Comparison of ENCODE assay signal across 23 cellular contexts in the genomic region with DNA sequence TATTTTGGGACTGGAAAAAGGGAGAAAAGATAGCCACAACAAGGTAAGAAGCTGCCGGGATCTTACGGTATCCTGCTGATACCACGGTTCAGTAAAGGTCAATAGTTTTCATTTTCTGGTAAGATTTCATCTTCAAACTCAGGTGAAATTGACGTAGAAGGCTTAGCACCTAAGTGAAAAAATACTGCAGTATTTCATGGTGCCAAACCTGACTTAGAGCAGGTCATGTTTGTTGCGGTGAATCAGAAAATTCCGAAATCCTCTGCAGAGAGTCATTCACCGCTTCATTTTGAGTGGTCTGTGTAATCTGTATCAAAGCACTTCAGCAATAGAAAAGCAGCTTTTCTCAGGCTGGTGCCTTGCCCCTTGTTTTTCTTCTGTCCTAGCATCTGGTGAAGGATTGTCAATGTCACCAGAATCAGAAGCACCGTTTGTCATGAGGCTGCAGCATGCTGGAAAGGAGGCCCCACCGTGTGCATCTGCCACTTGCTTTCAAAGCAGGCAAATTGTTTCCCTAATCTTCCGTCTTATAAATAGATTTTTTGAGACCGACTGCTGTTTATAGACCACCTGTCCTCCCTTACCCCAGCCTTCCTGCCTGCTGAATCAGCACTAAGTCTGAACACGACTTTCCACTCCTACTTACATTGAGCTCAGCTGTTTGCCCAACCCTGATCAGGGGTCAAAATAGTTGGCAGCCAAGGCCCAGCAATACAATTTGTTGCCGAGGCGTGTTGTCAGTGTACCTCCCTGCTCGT.
DNase-seq lines count a peak whose midpoint lies in the region; ATAC-seq and TF ChIP-seq lines count a peak whose summit lies in the region.
"Had no signal": no experiment of that assay in that cellular context is flagged by ENCODE, and none has a peak within 500 bp of the region (broad histone marks: within the 10 kb centered on the region; RNA-seq: fewer than 3 reads in every experiment).

No MANE protein-coding gene starts in this region.

- no peaks in the 10 kb centered on the region for H3K36me3 ChIP-seq in tibial artery
- H3K36me3 ChIP-seq: SJSA1 had no signal

- intact Hi-C loops in tibial artery (cut with DNase I; ENCODE audit: low total_unique reads), result no loop called here

- H3K4me1 Mint-ChIP-seq in nephron, result peaks cover 39% of the 10 kb centered on the region
- H3K4me1 Mint-ChIP-seq: GM23338 had no signal

- DNase-seq in G401 (ENCODE audit: low spot score) (peak; percentile 88), NCI-H2171 treated with DMSO at 0.1 percent for 48 hours (lab: John Stamatoyannopoulos, UW) (peak; percentile 99), cerebellar cortex (ENCODE audit: low spot score) (peak; percentile 87), ecto neural progenitor cell (ENCODE audit: low spot score) (no peak), cortex of kidney (lab: John Stamatoyannopoulos, UW) (no peak), tibial artery (no peak)
- DNase-seq: activated CD4-positive, alpha-beta T cell treated with anti-CD3 and anti-CD28 coated beads for 48 hours; activated CD8-positive, alpha-beta memory T cell treated with anti-CD3 and anti-CD28 coated beads, Interleukin-2, amount 50 U/mL, for 4 hours; activated gamma-delta T cell; aorta; Caco-2; mesenchymal stem cell; stimulated activated CD4-positive, alpha-beta T cell treated with anti-CD3 and anti-CD28 coated beads, Interleukin-2, amount 100 ng/mL, for 48 hours; T-helper 9 cell; testis had no signal

- no peaks in the 10 kb centered on the region for H3K27me3 Mint-ChIP-seq in nephron (ENCODE audit: low read depth)

- peak overlapping the region; percentile 3 to 49 (median 29) for H3K27ac Mint-ChIP-seq in nephron
- H3K27ac Mint-ChIP-seq: GM23338 had no signal

- in situ Hi-C loops in G401 (cut with HindIII; ENCODE audit: low sequenced_read_pairs), result loop anchor here (25.0 kb wide), 1 partner anchor 283 kb away; no protein-coding TSS in a partner anchor

- peak overlapping the region in 1 of 3 experiments; percentile 14 for H3K4me3 Mint-ChIP-seq in nephron
- H3K4me3 Mint-ChIP-seq: GM23338 had no signal

- ATAC-seq in HG02571 (IDR thresholded peaks at IDR 0.05; ENCODE audit: unreplicated experiment), result no peak
- ATAC-seq: GM12878, GM23338, sciatic nerve had no signal

- H3K27ac ChIP-seq in tibial artery, result no peak overlapping the region
- H3K27ac ChIP-seq: coronary artery, epithelial cell of prostate, SJSA1, testis had no signal

- no peaks in the 10 kb centered on the region for H3K27me3 ChIP-seq in tibial artery
- H3K27me3 ChIP-seq: testis had no signal

- TF ChIP-seq CTCF in nephron (IDR thresholded peaks at IDR 0.05; ENCODE audit: unreplicated experiment in 3 of 3) (no peak), tibial artery (IDR thresholded peaks at IDR 0.05) (no peak)

- H3K4me1 ChIP-seq in tibial artery, result no peaks in the 10 kb centered on the region
- H3K4me1 ChIP-seq: SJSA1, testis had no signal

- no peak overlapping the region for H3K4me3 ChIP-seq in tibial artery
- H3K4me3 ChIP-seq: coronary artery, GM12878, GM23338, SJSA1, testis had no signal

- no peaks in the 10 kb centered on the region for H3K9me3 Mint-ChIP-seq in nephron
- H3K9me3 Mint-ChIP-seq: GM23338 had no signal

- no peaks in the 10 kb centered on the region for H3K9me3 ChIP-seq in tibial artery
- H3K9me3 ChIP-seq: Caco-2, SJSA1, testis had no signal

- H3K36me3 Mint-ChIP-seq in nephron (ENCODE audit: low read depth), result no peaks in the 10 kb centered on the region

Comparison
In these comparisons a context has a peak if more than half of its experiments do, and no peak if none do; other contexts are left out.
1. DNase-seq: peak in G401 (single experiment), NCI-H2171 treated with DMSO at 0.1 percent for 48 hours (single experiment) and cerebellar cortex (single experiment); none in ecto neural progenitor cell (single experiment), cortex of kidney (single experiment) and tibial artery (0 of 2).